In genomic region chr6:31128093-31128676, GRCh38 we compare ENCODE assay signal across 2 cellular contexts.
TF ChIP-seq lines count a peak whose summit lies in the region.

No MANE protein-coding gene starts in this region.

TF ChIP-seq in endothelial cell of umbilical vein, 7 proteins besides CTCF, POLR2A, EP300 and RAD21 (continued from another document):
- TF ChIP-seq MYC (IDR thresholded peaks at IDR 0.05; ENCODE audit: low read depth, low read length) (no peak), GATA2 (IDR thresholded peaks at IDR 0.05; ENCODE audit: insufficient read depth, insufficient read length, low read depth, low read length) (no peak), FOS (IDR thresholded peaks at IDR 0.05; ENCODE audit: borderline replicate concordance, insufficient read depth, low read length) (no peak), MAX (IDR thresholded peaks at IDR 0.05; ENCODE audit: insufficient read depth, insufficient read length) (no peak), EZH2 (IDR thresholded peaks at IDR 0.05; ENCODE audit: borderline replicate concordance, low read depth, low read length, severe bottlenecking) (no peak)

TF ChIP-seq in neural cell, 6 proteins besides CTCF, POLR2A, EP300 and RAD21 (continued from another document):
- TF ChIP-seq, protein P1, sequence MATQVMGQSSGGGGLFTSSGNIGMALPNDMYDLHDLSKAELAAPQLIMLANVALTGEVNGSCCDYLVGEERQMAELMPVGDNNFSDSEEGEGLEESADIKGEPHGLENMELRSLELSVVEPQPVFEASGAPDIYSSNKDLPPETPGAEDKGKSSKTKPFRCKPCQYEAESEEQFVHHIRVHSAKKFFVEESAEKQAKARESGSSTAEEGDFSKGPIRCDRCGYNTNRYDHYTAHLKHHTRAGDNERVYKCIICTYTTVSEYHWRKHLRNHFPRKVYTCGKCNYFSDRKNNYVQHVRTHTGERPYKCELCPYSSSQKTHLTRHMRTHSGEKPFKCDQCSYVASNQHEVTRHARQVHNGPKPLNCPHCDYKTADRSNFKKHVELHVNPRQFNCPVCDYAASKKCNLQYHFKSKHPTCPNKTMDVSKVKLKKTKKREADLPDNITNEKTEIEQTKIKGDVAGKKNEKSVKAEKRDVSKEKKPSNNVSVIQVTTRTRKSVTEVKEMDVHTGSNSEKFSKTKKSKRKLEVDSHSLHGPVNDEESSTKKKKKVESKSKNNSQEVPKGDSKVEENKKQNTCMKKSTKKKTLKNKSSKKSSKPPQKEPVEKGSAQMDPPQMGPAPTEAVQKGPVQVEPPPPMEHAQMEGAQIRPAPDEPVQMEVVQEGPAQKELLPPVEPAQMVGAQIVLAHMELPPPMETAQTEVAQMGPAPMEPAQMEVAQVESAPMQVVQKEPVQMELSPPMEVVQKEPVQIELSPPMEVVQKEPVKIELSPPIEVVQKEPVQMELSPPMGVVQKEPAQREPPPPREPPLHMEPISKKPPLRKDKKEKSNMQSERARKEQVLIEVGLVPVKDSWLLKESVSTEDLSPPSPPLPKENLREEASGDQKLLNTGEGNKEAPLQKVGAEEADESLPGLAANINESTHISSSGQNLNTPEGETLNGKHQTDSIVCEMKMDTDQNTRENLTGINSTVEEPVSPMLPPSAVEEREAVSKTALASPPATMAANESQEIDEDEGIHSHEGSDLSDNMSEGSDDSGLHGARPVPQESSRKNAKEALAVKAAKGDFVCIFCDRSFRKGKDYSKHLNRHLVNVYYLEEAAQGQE (IDR thresholded peaks at IDR 0.05; ENCODE audit: borderline replicate concordance), result no peak
